Comparison of ENCODE assay signal across 20 cellular contexts in genomic region chr2:167833294-167833693, GRCh38.
DNase-seq lines count a peak whose midpoint lies in the region; ATAC-seq, FAIRE-seq and TF ChIP-seq lines count a peak whose summit lies in the region.
"Had no signal": no experiment of that assay in that cellular context is flagged by ENCODE, and none has a peak within 500 bp of the region (broad histone marks: within the 10 kb centered on the region; RNA-seq: fewer than 3 reads in every experiment).

No MANE protein-coding gene starts in this region.

- no peak for TF ChIP-seq CTCF in HepG2 (CRISPR knock-in tag; IDR thresholded peaks at IDR 0.05)
- no peak for TF ChIP-seq CTCF in right lobe of liver (IDR thresholded peaks at IDR 0.05)
- TF ChIP-seq CTCF in fibroblast of pulmonary artery (IDR thresholded peaks at IDR 0.05; ENCODE audit: low read length, missing control alignments): no peak
- TF ChIP-seq CTCF in PC-9 (conservative IDR thresholded peaks at IDR 0.05): no peak
- TF ChIP-seq CTCF in osteocyte (IDR thresholded peaks at IDR 0.05): no peak

- H2AFZ ChIP-seq in HepG2 (ENCODE audit: low read length) (no peak overlapping the region), mesenchymal stem cell (ENCODE audit: low read depth, low read length) (no peak overlapping the region), PC-9 (no peak overlapping the region)

- no peak for TF ChIP-seq EP300 in HepG2 (IDR thresholded peaks at IDR 0.05; ENCODE audit: low read depth in 2 of 2, low read length in 2 of 2)
- no peak for TF ChIP-seq EP300 in HepG2 (CRISPR knock-in tag; IDR thresholded peaks at IDR 0.05; ENCODE audit: borderline replicate concordance)

- H2BK12ac ChIP-seq in mesenchymal stem cell (ENCODE audit: low read length in 2 of 2): no peak overlapping the region

- no peak for TF ChIP-seq RAD21 in HepG2 (CRISPR knock-in tag; IDR thresholded peaks at IDR 0.05)

- H3K4me2 ChIP-seq in HepG2 (ENCODE audit: low read depth, low read length) (no peak overlapping the region), mesenchymal stem cell (ENCODE audit: low read length, poor library complexity, severe bottlenecking) (peak overlapping the region; percentile 59), PC-9 (no peak overlapping the region)

- H3K4ac ChIP-seq in mesenchymal stem cell (ENCODE audit: low read depth in 1 of 2, low read length in 2 of 2): no peak overlapping the region

- H3K23ac ChIP-seq in mesenchymal stem cell (ENCODE audit: low read length in 2 of 2): no peak overlapping the region

- no peaks in the 10 kb centered on the region for H3K79me2 ChIP-seq in HepG2 (ENCODE audit: insufficient read depth, low read length)
- H3K79me2 ChIP-seq in PC-9 (ENCODE audit: low read depth): no peaks in the 10 kb centered on the region

- H2AK5ac ChIP-seq in mesenchymal stem cell (ENCODE audit: low read length, severe bottlenecking): no peak overlapping the region

- H3K4me3 ChIP-seq in HepG2 (replicated peaks in 1 of 3; ENCODE audit: insufficient read depth in 1 of 3, low read depth in 2 of 3, low read length in 3 of 3): no peak overlapping the region
- no peak overlapping the region for H3K4me3 ChIP-seq in right lobe of liver
- no peak overlapping the region for H3K4me3 ChIP-seq in fibroblast of pulmonary artery (replicated peaks; ENCODE audit: low read depth, low read length)
- no peak overlapping the region for H3K4me3 ChIP-seq in mesenchymal stem cell (ENCODE audit: insufficient read depth in 1 of 2, low read depth in 1 of 2, low read length in 2 of 2)
- no peak overlapping the region for H3K4me3 ChIP-seq in PC-9

- H4K91ac ChIP-seq in mesenchymal stem cell (ENCODE audit: low read length): no peak overlapping the region

- intact Hi-C loops in HepG2 (cut with micrococcal nuclease; ENCODE audit: unreplicated experiment): no loop called here
- intact Hi-C loops in right lobe of liver (cut with DNase I): no loop called here
- intact Hi-C loops in PC-9 (cut with micrococcal nuclease; ENCODE audit: unreplicated experiment): no loop called here

- no peak overlapping the region for H2BK120ac ChIP-seq in mesenchymal stem cell (ENCODE audit: low read depth, low read length)

- POLR2A ChIA-PET in HepG2 (lab: Yijun Ruan, JAX): no interaction called here
- POLR2A ChIA-PET in PC-9 (lab: Charles Lee; ENCODE audit: unreplicated experiment): no interaction called here

- H3K27me3 ChIP-seq in HepG2 (ENCODE audit: control insufficient read depth in 1 of 2, insufficient read depth in 2 of 2, low read length in 2 of 2) (no peaks in the 10 kb centered on the region), right lobe of liver (no peaks in the 10 kb centered on the region), mesenchymal stem cell (ENCODE audit: control insufficient read depth in 1 of 2, insufficient read depth in 1 of 2, low read length in 2 of 2) (no peaks in the 10 kb centered on the region), PC-9 (ENCODE audit: insufficient read depth, low read depth) (no peaks in the 10 kb centered on the region)

- H3K9ac ChIP-seq in HepG2 (ENCODE audit: insufficient read depth, low read depth, low read length) (no peak overlapping the region), mesenchymal stem cell (ENCODE audit: low read length) (no peak overlapping the region)

- H3K4me1 Mint-ChIP-seq in osteocyte (ENCODE audit: unreplicated experiment): peaks cover 6% of the 10 kb centered on the region

- no peak overlapping the region for H3K27ac Mint-ChIP-seq in osteocyte (ENCODE audit: unreplicated experiment)
- H3K27ac Mint-ChIP-seq: CD8-positive, alpha-beta T cell had no signal

- peaks cover 2% of the 10 kb centered on the region for H3K27me3 Mint-ChIP-seq in osteocyte (ENCODE audit: unreplicated experiment)

- H3K9me3 ChIP-seq in HepG2 (ENCODE audit: low read length): no peaks in the 10 kb centered on the region
- no peaks in the 10 kb centered on the region for H3K9me3 ChIP-seq in right lobe of liver
- H3K9me3 ChIP-seq in mesenchymal stem cell (ENCODE audit: control insufficient read depth, low read length): no peaks in the 10 kb centered on the region
- H3K9me3 ChIP-seq in PC-9 (ENCODE audit: insufficient read depth, low read depth): no peaks in the 10 kb centered on the region

- no peak overlapping the region for H2BK15ac ChIP-seq in mesenchymal stem cell (ENCODE audit: low read depth, poor library complexity, severe bottlenecking)

- H3F3A ChIP-seq in PC-9 (ENCODE audit: insufficient read depth, low read depth): no peaks in the 10 kb centered on the region

- no peaks in the 10 kb centered on the region for H3K79me1 ChIP-seq in mesenchymal stem cell (replicated peaks; ENCODE audit: low read length, poor library complexity, severe bottlenecking)

- WGBS in HepG2 (ENCODE audit: low lambda C conversion rate): 94% methylated on average over 4 of the region's 4 CpGs
- 86% methylated on average over 4 of the region's 4 CpGs for WGBS in right lobe of liver (ENCODE audit: insufficient coverage, low coverage, low lambda C conversion rate, missing lambda C conversion rate)
- 100% methylated on average over 3 of the region's 4 CpGs for WGBS in mesenchymal stem cell

- H3K14ac ChIP-seq in mesenchymal stem cell (ENCODE audit: low read length in 2 of 2): no peak overlapping the region

- no peak for ATAC-seq in HepG2
- no peak for ATAC-seq in right lobe of liver
- ATAC-seq in esophagus mucosa: no peak
- ATAC-seq: CD8-positive, alpha-beta T cell had no signal

- H3K36me3 ChIP-seq in HepG2 (replicated peaks in 1 of 2; ENCODE audit: control insufficient read depth in 1 of 2, insufficient read depth in 2 of 2, low read length in 2 of 2) (no peaks in the 10 kb centered on the region), right lobe of liver (no peaks in the 10 kb centered on the region), mesenchymal stem cell (ENCODE audit: control insufficient read depth in 1 of 2, insufficient read depth in 2 of 2, low read depth in 1 of 2, low read length in 2 of 2) (no peaks in the 10 kb centered on the region), PC-9 (ENCODE audit: low read depth) (no peaks in the 10 kb centered on the region)

- no peak overlapping the region for H4K8ac ChIP-seq in mesenchymal stem cell (ENCODE audit: low read length)

- no peak overlapping the region for H3K27ac ChIP-seq in HepG2 (ENCODE audit: extremely low read length, insufficient read depth, low read length)
- H3K27ac ChIP-seq in right lobe of liver: no peak overlapping the region
- H3K27ac ChIP-seq in mesenchymal stem cell (ENCODE audit: low read length, poor library complexity, severe bottlenecking): peak overlapping the region; percentile 80
- no peak overlapping the region for H3K27ac ChIP-seq in PC-9
- H3K27ac ChIP-seq: 22Rv1 had no signal

- BruUV-seq in HepG2 (replicated peaks; lab: Mats Ljungman, UMichigan) (no TSS peak), PC-9 (replicated peaks; lab: Mats Ljungman, UMichigan) (no TSS peak)

- peaks cover 31% of the 10 kb centered on the region for H3K4me1 ChIP-seq in HepG2 (ENCODE audit: insufficient read depth, low read length)
- H3K4me1 ChIP-seq in right lobe of liver: peaks cover 0 to 6% (median 0%) of the 10 kb centered on the region in 4 donors
- H3K4me1 ChIP-seq in mesenchymal stem cell (ENCODE audit: control insufficient read depth, insufficient read depth, low read depth, low read length): no peaks in the 10 kb centered on the region
- H3K4me1 ChIP-seq in PC-9 (replicated peaks; ENCODE audit: insufficient read depth): no peaks in the 10 kb centered on the region

- H4K20me1 ChIP-seq in HepG2 (ENCODE audit: insufficient read depth, low read length): no peaks in the 10 kb centered on the region
- H4K20me1 ChIP-seq in PC-9 (ENCODE audit: insufficient read depth): no peaks in the 10 kb centered on the region

- CTCF ChIA-PET in HepG2 (lab: Yijun Ruan, JAX; ENCODE audit: low intra/inter-chr PET ratio, low total read pairs) (no interaction called here), PC-9 (lab: Charles Lee) (no interaction called here)

- H3K36me3 Mint-ChIP-seq in osteocyte (ENCODE audit: unreplicated experiment): no peaks in the 10 kb centered on the region
- H3K36me3 Mint-ChIP-seq: CD8-positive, alpha-beta T cell had no signal

- H2BK5ac ChIP-seq in mesenchymal stem cell (ENCODE audit: low read depth, low read length, poor library complexity, severe bottlenecking): no peak overlapping the region

- no peak for DNase-seq in HepG2 (ENCODE audit: low spot score)
- no peak for DNase-seq in right lobe of liver
- DNase-seq in fibroblast of pulmonary artery (ENCODE audit: low read depth): peak; percentile 17
- no peak for DNase-seq in mesenchymal stem cell
- DNase-seq in PC-9: no peak
- DNase-seq in germinal center (ENCODE audit: low spot score): no peak
- DNase-seq in osteocyte (ENCODE audit: extremely low spot score, unreplicated experiment): no peak
- DNase-seq: AML-193; Calu3; CD8-positive, alpha-beta T cell; GDM1; Kasumi-1; NCI-H2081; NCI-H524 treated with DMSO at 0.1 percent for 48 hours; OCI-M1; Right ventricle myocardium superior had no signal

- H3K9me3 Mint-ChIP-seq in osteocyte (ENCODE audit: unreplicated experiment): no peaks in the 10 kb centered on the region
- H3K9me3 Mint-ChIP-seq: CD8-positive, alpha-beta T cell had no signal

- TF ChIP-seq POLR2A in HepG2 (IDR thresholded peaks at IDR 0.05; ENCODE audit: insufficient read depth in 1 of 2, low read depth in 2 of 2, low read length in 2 of 2): no peak
- no peak for TF ChIP-seq POLR2A in right lobe of liver (IDR thresholded peaks at IDR 0.05)

- no peaks in the 10 kb centered on the region for H3K9me2 ChIP-seq in PC-9 (ENCODE audit: insufficient read depth)

- H3K4me3 Mint-ChIP-seq in osteocyte (ENCODE audit: unreplicated experiment): no peak overlapping the region
- H3K4me3 Mint-ChIP-seq: CD8-positive, alpha-beta T cell had no signal

- in situ Hi-C loops in HepG2 (cut with HindIII; ENCODE audit: extremely low pct_ligation_motif_present, low pct_unique_long_range_greater_than_20kb): no loop called here

- H3K18ac ChIP-seq in mesenchymal stem cell (ENCODE audit: low read depth in 1 of 2, low read length in 2 of 2): no peak overlapping the region

- FAIRE-seq in HepG2 (lab: Jason Lieb, UNC): no peak
- FAIRE-seq: GM18507, H1 had no signal

TF ChIP-seq in HepG2, 621 proteins besides CTCF, POLR2A, EP300 and RAD21:
- TF ChIP-seq NFIC (IDR thresholded peaks at IDR 0.05; ENCODE audit: low read length) (0 out of 2 replicates have a peak, but pooled peaks have one; percentile 18), MBD4 (IDR thresholded peaks at IDR 0.05; ENCODE audit: borderline replicate concordance, low read length) (no peak)
TF ChIP-seq in HepG2: peak in this region for 1.
